Comparison of ENCODE assay signal across 23 cellular contexts in genomic region chr10:803041-803741, GRCh38.
DNase-seq lines count a peak whose midpoint lies in the region; ATAC-seq, FAIRE-seq and TF ChIP-seq lines count a peak whose summit lies in the region.
"Had no signal": no experiment of that assay in that cellular context is flagged by ENCODE, and none has a peak within 500 bp of the region (broad histone marks: within the 10 kb centered on the region; RNA-seq: fewer than 3 reads in every experiment).

No MANE protein-coding gene starts in this region.

- DNase-seq in activated CD8-positive, alpha-beta memory T cell treated with anti-CD3 and anti-CD28 coated beads for 24 hours: peak; percentile 50
- no peak for DNase-seq in activated CD8-positive, alpha-beta memory T cell treated with anti-CD3 and anti-CD28 coated beads, Interleukin-2, amount 50 U/mL, for 4 hours
- peak; percentile 45 for DNase-seq in H7
- peak; percentile 61 for DNase-seq in cerebellum (ENCODE audit: low spot score)
- DNase-seq in sigmoid colon: peak; percentile 60
- DNase-seq in D721Med (ENCODE audit: insufficient read length, low spot score): no peak
- DNase-seq: activated CD4-positive, CD25-positive, alpha-beta regulatory T cell treated with anti-CD3 and anti-CD28 coated beads, Interleukin-2, amount 50 U/mL, for 72 hours; activated effector memory CD4-positive, alpha-beta T cell treated with Interleukin-2 at 50 U/mL for 16 hours; EL; mammary epithelial cell; NCI-H1436 treated with DMSO at 0.1 percent for 48 hours; NK-92 treated with Interleukin-12 subunit alpha and Interleukin-12 subunit beta, amount 100 ng/mL, for 24 hours; small intestine; stimulated activated CD4-positive, alpha-beta T cell treated with anti-CD3 and anti-CD28 coated beads, Interleukin-2, amount 100 ng/mL, for 24 hours; stimulated activated naive CD4-positive, alpha-beta T cell treated with Interleukin-2 at 50 U/mL for 16 hours had no signal

- peaks cover 0 to 7% (median 0%) of the 10 kb centered on the region in 4 donors for H3K4me1 ChIP-seq in sigmoid colon
- H3K4me1 ChIP-seq: HAP-1 had no signal

- no peak for ATAC-seq in GM18907 (IDR thresholded peaks at IDR 0.05; ENCODE audit: unreplicated experiment)
- ATAC-seq in HG02870 (IDR thresholded peaks at IDR 0.05; ENCODE audit: unreplicated experiment): no peak

- intact Hi-C loops in sigmoid colon (cut with DNase I): no loop called here

- 79 to 91% methylated on average over 25 of the region's 25 CpGs for WGBS in sigmoid colon, 2 donors

- H3K9me3 ChIP-seq in sigmoid colon: no peaks in the 10 kb centered on the region
- H3K9me3 ChIP-seq: HAP-1, neutrophil, tibial artery had no signal

- no peak for TF ChIP-seq POLR2A in sigmoid colon (IDR thresholded peaks at IDR 0.05)

- TF ChIP-seq CTCF in sigmoid colon (IDR thresholded peaks at IDR 0.05): no peak
- no peak for TF ChIP-seq CTCF in D721Med (IDR thresholded peaks at IDR 0.05; ENCODE audit: insufficient read depth, missing control alignments)

- no peak for TF ChIP-seq EP300 in sigmoid colon (IDR thresholded peaks at IDR 0.05)

- H3K27me3 ChIP-seq in H7 (ENCODE audit: control insufficient read depth, insufficient read depth, low read length): no peaks in the 10 kb centered on the region
- H3K27me3 ChIP-seq in sigmoid colon: no peaks in the 10 kb centered on the region
- H3K27me3 ChIP-seq: neutrophil, tibial artery had no signal

- FAIRE-seq in D721Med (lab: Jason Lieb, UNC): no peak
- FAIRE-seq: A204.1, colon, keratinocyte, small intestine had no signal

- no peak overlapping the region for H3K27ac ChIP-seq in sigmoid colon
- H3K27ac ChIP-seq: neutrophil, tibial artery had no signal

- H3K36me3 ChIP-seq in H7 (replicated peaks; ENCODE audit: control insufficient read depth, insufficient read depth, low read length): peaks cover 8% of the 10 kb centered on the region
- H3K36me3 ChIP-seq in sigmoid colon: peaks cover 4 to 20% (median 13%) of the 10 kb centered on the region in 4 donors

- no peak overlapping the region for H3K4me3 ChIP-seq in H7 (ENCODE audit: insufficient read depth, low read depth, low read length)
- no peak overlapping the region for H3K4me3 ChIP-seq in sigmoid colon
- H3K4me3 ChIP-seq: HAP-1, tibial artery had no signal

Comparison
In these comparisons a context has a peak if more than half of its experiments do, and no peak if none do; other contexts are left out.
1. DNase-seq: peak in activated CD8-positive, alpha-beta memory T cell treated with anti-CD3 and anti-CD28 coated beads for 24 hours (single experiment), H7 (single experiment), cerebellum (single experiment) and sigmoid colon (single experiment); none in activated CD8-positive, alpha-beta memory T cell treated with anti-CD3 and anti-CD28 coated beads, Interleukin-2, amount 50 U/mL, for 4 hours (single experiment) and D721Med (single experiment).